In the genomic region with DNA sequence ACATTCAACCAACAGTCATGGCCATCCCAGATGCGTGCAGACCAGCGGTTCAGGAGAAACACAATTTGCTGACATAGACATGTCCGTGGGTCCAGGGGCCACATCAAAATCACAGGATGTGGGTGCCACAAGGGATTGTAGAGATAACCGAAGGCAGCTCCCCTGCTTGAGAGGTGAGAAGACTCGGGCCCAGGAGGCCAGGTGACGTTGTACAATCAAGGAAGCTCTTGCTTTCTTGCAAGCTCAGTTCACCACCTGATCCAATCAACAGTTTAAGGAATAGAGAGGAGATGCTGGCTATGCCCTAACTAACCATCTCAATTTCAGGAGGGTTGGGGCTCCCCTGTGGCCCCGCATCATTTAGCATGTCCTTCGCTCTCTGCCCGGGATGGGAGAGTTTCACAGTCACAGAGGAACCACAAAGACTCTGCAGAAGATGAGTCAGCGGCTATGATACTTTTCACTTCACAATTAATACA, we compare ENCODE assay signal across 12 cellular contexts. TPM values are rescaled to one million over a fixed set of nuclear protein-coding genes. Genes with fewer than 3 reads are reported as not detected.
DNase-seq lines count a peak whose midpoint lies in the region; ATAC-seq and TF ChIP-seq lines count a peak whose summit lies in the region.
"Had no signal": no experiment of that assay in that cellular context is flagged by ENCODE, and none has a peak within 500 bp of the region (broad histone marks: within the 10 kb centered on the region; RNA-seq: fewer than 3 reads in every experiment).

No MANE protein-coding gene starts in this region.

- H3K36me3 ChIP-seq in CD8-positive, alpha-beta memory T cell (ENCODE audit: insufficient read depth, low read length): peaks cover 61% of the 10 kb centered on the region
- peaks cover 86% of the 10 kb centered on the region for H3K36me3 ChIP-seq in KOPT-K1 (ENCODE audit: insufficient read depth, low read length)
- H3K36me3 ChIP-seq in OCI-LY7 (ENCODE audit: insufficient read depth, low read length): no peaks in the 10 kb centered on the region
- no peaks in the 10 kb centered on the region for H3K36me3 ChIP-seq in esophagus muscularis mucosa

- no peaks in the 10 kb centered on the region for H3K79me2 ChIP-seq in OCI-LY7 (ENCODE audit: insufficient read depth, low read depth, low read length)

- no peaks in the 10 kb centered on the region for H3K27me3 Mint-ChIP-seq in CD8-positive, alpha-beta memory T cell
- no peaks in the 10 kb centered on the region for H3K27me3 Mint-ChIP-seq in activated naive CD8-positive, alpha-beta T cell

- no peaks in the 10 kb centered on the region for H3K9me3 ChIP-seq in CD8-positive, alpha-beta memory T cell (ENCODE audit: low read length)
- H3K9me3 ChIP-seq in KOPT-K1 (ENCODE audit: insufficient read depth, low read length, poor library complexity, severe bottlenecking) (peaks cover 11% of the 10 kb centered on the region), OCI-LY7 (ENCODE audit: low read length) (no peaks in the 10 kb centered on the region), esophagus muscularis mucosa (peaks cover 0 to 16% (median 2%) of the 10 kb centered on the region in 4 donors)

- H3K9me3 Mint-ChIP-seq in CD8-positive, alpha-beta memory T cell: no peaks in the 10 kb centered on the region
- H3K9me3 Mint-ChIP-seq in activated naive CD8-positive, alpha-beta T cell (ENCODE audit: low read depth): no peaks in the 10 kb centered on the region

- no peaks in the 10 kb centered on the region for H3K27me3 ChIP-seq in CD8-positive, alpha-beta memory T cell (ENCODE audit: insufficient read depth, low read length, poor library complexity, severe bottlenecking)
- peaks cover 0 to 79% (median 7%) of the 10 kb centered on the region in 4 donors for H3K27me3 ChIP-seq in esophagus muscularis mucosa

- TF ChIP-seq EP300 in esophagus muscularis mucosa (IDR thresholded peaks at IDR 0.05): no peak

- peaks cover 45 to 92% (median 46%) of the 10 kb centered on the region in 3 donors for H3K36me3 Mint-ChIP-seq in CD8-positive, alpha-beta memory T cell
- peaks cover 40% of the 10 kb centered on the region for H3K36me3 Mint-ChIP-seq in activated naive CD8-positive, alpha-beta T cell

- H3K4me2 ChIP-seq in OCI-LY7 (ENCODE audit: low read length): no peak overlapping the region

- DNase-seq in CD8-positive, alpha-beta memory T cell: peak in 4 of 5 donors; percentile 41 to 70 (median 51)
- DNase-seq in OCI-M2 (lab: John Stamatoyannopoulos, UW; ENCODE audit: unreplicated experiment) (no peak), OCI-LY7 (ENCODE audit: low spot score) (no peak), esophagus muscularis mucosa (ENCODE audit: extremely low spot score) (no peak), iPS-NIHi7 (ENCODE audit: extremely low spot score) (no peak)
- DNase-seq: DMS79, heart left ventricle, NCI-H187 had no signal

- H3K27ac ChIP-seq in CD8-positive, alpha-beta memory T cell (ENCODE audit: low read depth, low read length): no peak overlapping the region
- H3K27ac ChIP-seq in KOPT-K1 (ENCODE audit: low read depth, low read length, poor library complexity, severe bottlenecking): peak overlapping the region; percentile 99
- no peak overlapping the region for H3K27ac ChIP-seq in OCI-LY7 (ENCODE audit: low read depth, low read length, poor library complexity, severe bottlenecking)
- no peak overlapping the region for H3K27ac ChIP-seq in esophagus muscularis mucosa (replicated peaks in 1 of 4)

- BruUV-seq in OCI-LY7 (replicated peaks; lab: Mats Ljungman, UMichigan): no TSS peak

- H4K20me1 ChIP-seq in OCI-LY7 (ENCODE audit: insufficient read depth, low read length): no peaks in the 10 kb centered on the region

- CTCF ChIA-PET in CD8-positive, alpha-beta memory T cell (lab: Charles Lee): interaction anchor here (0.7 to 2.3 kb wide), 8 partner anchors 9 to 165 kb away, joined by 3 to 11 read pairs (median 5); partner anchors contain the start of gene UBASH3A
- CTCF ChIA-PET in OCI-LY7 (lab: Charles Lee; ENCODE audit: unreplicated experiment): no interaction called here

- peaks cover 86 to 97% (median 93%) of the 10 kb centered on the region in 3 donors for H3K4me1 Mint-ChIP-seq in CD8-positive, alpha-beta memory T cell
- H3K4me1 Mint-ChIP-seq in activated naive CD8-positive, alpha-beta T cell (ENCODE audit: low read depth): peaks cover 86% of the 10 kb centered on the region
- H3K4me1 Mint-ChIP-seq: nephron had no signal

- peak; percentile 53 for ATAC-seq in GM21367 (IDR thresholded peaks at IDR 0.05; ENCODE audit: unreplicated experiment)
- ATAC-seq: heart left ventricle had no signal

- intact Hi-C loops in OCI-LY7 (cut with micrococcal nuclease; ENCODE audit: unreplicated experiment): no loop called here
- intact Hi-C loops in esophagus muscularis mucosa (cut with DNase I): no loop called here

- H3K4me3 Mint-ChIP-seq in CD8-positive, alpha-beta memory T cell: peak overlapping the region; percentile 35 to 84 (median 78)
- H3K4me3 Mint-ChIP-seq in activated naive CD8-positive, alpha-beta T cell: peak overlapping the region; percentile 78
- H3K4me3 Mint-ChIP-seq: nephron had no signal

- no peak overlapping the region for H3K4me3 ChIP-seq in CD8-positive, alpha-beta memory T cell (ENCODE audit: low read length)
- H3K4me3 ChIP-seq in OCI-LY7 (ENCODE audit: low read depth, low read length, poor library complexity, severe bottlenecking) (no peak overlapping the region), esophagus muscularis mucosa (no peak overlapping the region)
- H3K4me3 ChIP-seq: heart left ventricle had no signal

- H3K4me1 ChIP-seq in CD8-positive, alpha-beta memory T cell (ENCODE audit: insufficient read depth, low read length): peaks cover 88% of the 10 kb centered on the region
- H3K4me1 ChIP-seq in OCI-LY7 (ENCODE audit: insufficient read depth, low read length, poor library complexity, severe bottlenecking): no peaks in the 10 kb centered on the region
- no peaks in the 10 kb centered on the region for H3K4me1 ChIP-seq in esophagus muscularis mucosa

- no peak for TF ChIP-seq CTCF in OCI-LY7 (conservative IDR thresholded peaks at IDR 0.05; ENCODE audit: low read length)
- TF ChIP-seq CTCF in esophagus muscularis mucosa (IDR thresholded peaks at IDR 0.05): no peak

- peak overlapping the region; percentile 71 to 95 (median 89) for H3K27ac Mint-ChIP-seq in CD8-positive, alpha-beta memory T cell
- H3K27ac Mint-ChIP-seq in activated naive CD8-positive, alpha-beta T cell: peak overlapping the region; percentile 90
- H3K27ac Mint-ChIP-seq: nephron had no signal

- no peaks in the 10 kb centered on the region for H3K9me2 ChIP-seq in OCI-LY7 (ENCODE audit: insufficient read depth, low read length)

- POLR2A ChIA-PET in CD8-positive, alpha-beta memory T cell (lab: Charles Lee): interaction anchor here (0.6 to 5.3 kb wide), 3 partner anchors 14 to 27 kb away, joined by 4 to 45 read pairs (median 4); partner anchors contain the start of gene UBASH3A
- POLR2A ChIA-PET in OCI-LY7 (lab: Charles Lee): interaction anchor here (0.8 kb wide), 1 partner anchor 345 kb away, joined by 3 read pairs; no protein-coding TSS in a partner anchor

- H2AFZ ChIP-seq in OCI-LY7 (ENCODE audit: low read length): no peak overlapping the region

- TF ChIP-seq POLR2A in esophagus muscularis mucosa (IDR thresholded peaks at IDR 0.05; ENCODE audit: low read depth): no peak

- 63% methylated on average over 9 of the region's 10 CpGs for WGBS in esophagus muscularis mucosa

RNA-seq across cellular contexts. Expression of gene UBASH3A, which starts 19.5 kb away (rescaled TPM):
- total RNA-seq in CD8-positive, alpha-beta memory T cell: 10 to 100 TPM; 36.4 to 38.7 TPM
- polyA plus RNA-seq in CD8-positive, alpha-beta memory T cell: 55.1 TPM
- total RNA-seq in OCI-LY7 (2014; rRNA removed; shearing (Covaris generic)): not detected in 2 replicates
- total RNA-seq in OCI-LY7 (2022) (not detected in 2 replicates), esophagus muscularis mucosa (under 1 TPM in 3 of 4 donors, not detected in 1; 0.17 to 0.78 (median 0.50) TPM)

RNA-seq across cellular contexts. Expression of gene TMPRSS3, which starts 27.4 kb away (rescaled TPM):
- 10 to 100 TPM; 19.6 to 20.4 TPM for total RNA-seq in CD8-positive, alpha-beta memory T cell
- polyA plus RNA-seq in CD8-positive, alpha-beta memory T cell: 2.0 TPM
- not detected in 2 replicates for total RNA-seq in OCI-LY7 (2014; rRNA removed; shearing (Covaris generic))
- total RNA-seq in OCI-LY7 (2022) (not detected in 2 replicates), esophagus muscularis mucosa (not detected)
- polyA plus RNA-seq: heart left ventricle had no signal

RNA-seq across cellular contexts. Expression of gene TFF1, which starts 56.9 kb away (rescaled TPM):
- total RNA-seq in CD8-positive, alpha-beta memory T cell: not detected
- polyA plus RNA-seq in CD8-positive, alpha-beta memory T cell: not detected
- total RNA-seq in OCI-LY7 (2014; rRNA removed; shearing (Covaris generic)): not detected in 2 replicates
- total RNA-seq in OCI-LY7 (2022) (not detected in 2 replicates), esophagus muscularis mucosa (not detected)
- total RNA-seq: heart left ventricle had no signal
- polyA plus RNA-seq: heart left ventricle had no signal

Comparison
In these comparisons a context has a peak if more than half of its experiments do, and no peak if none do; other contexts are left out.
1. DNase-seq: peak in CD8-positive, alpha-beta memory T cell (4 of 5); none in OCI-M2 (single experiment), OCI-LY7 (single experiment), esophagus muscularis mucosa (single experiment) and iPS-NIHi7 (single experiment).
2. RNA of gene UBASH3A, which starts 19.5 kb away (total RNA-seq): 36.4 to 38.7 TPM in CD8-positive, alpha-beta memory T cell; 0.17 to 0.78 TPM in esophagus muscularis mucosa and not detected in OCI-LY7; every median in the first group is over 10 times any median in the second.
3. RNA of gene TMPRSS3, which starts 27.4 kb away (total RNA-seq): 19.6 to 20.4 TPM in CD8-positive, alpha-beta memory T cell; not detected in OCI-LY7 and not detected in esophagus muscularis mucosa; every median in the first group is over 10 times any median in the second.